9 cellular contexts compared by ENCODE assay signal in the genomic region with DNA sequence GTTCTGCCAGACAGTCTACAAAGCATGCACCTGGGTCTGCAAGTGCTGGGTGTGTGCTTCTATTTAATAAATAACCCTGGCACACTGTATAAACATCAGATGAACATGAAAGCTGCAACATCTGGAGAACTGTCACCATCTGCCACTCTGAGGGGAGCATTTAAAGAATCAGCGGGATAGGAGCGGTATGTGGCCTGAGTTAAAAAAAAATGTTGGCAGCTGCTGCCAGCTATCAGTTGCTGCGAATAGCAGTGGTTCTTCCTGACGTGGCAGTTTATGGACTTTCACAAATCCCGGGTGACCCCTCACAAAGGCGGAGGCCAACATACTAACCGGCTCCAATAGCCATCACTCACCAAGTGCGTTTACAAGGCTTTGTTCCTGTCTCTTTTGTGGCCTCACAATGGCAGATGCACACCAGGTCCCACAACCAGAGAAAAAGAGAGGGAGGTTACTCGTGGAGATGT.
DNase-seq lines count a peak whose midpoint lies in the region; ATAC-seq, FAIRE-seq and TF ChIP-seq lines count a peak whose summit lies in the region.
"Had no signal": no experiment of that assay in that cellular context is flagged by ENCODE, and none has a peak within 500 bp of the region (broad histone marks: within the 10 kb centered on the region; RNA-seq: fewer than 3 reads in every experiment).

No MANE protein-coding gene starts in this region.

- H2AFZ ChIP-seq in HepG2 (ENCODE audit: low read length), result no peak overlapping the region

- DNase-seq in AG08395 (ENCODE audit: low spot score) (peak; percentile 52), NCI-H146 (lab: John Stamatoyannopoulos, UW) (peak; percentile 99), SK-N-DZ (ENCODE audit: low spot score) (peak; percentile 11), lung microvascular endothelial cell (ENCODE audit: low read depth in 2 of 2) (peak; percentile 7 to 66), T1000 (lab: John Stamatoyannopoulos, UW) (no peak), HepG2 (ENCODE audit: low spot score) (no peak), HUDEP-2 (lab: John Stamatoyannopoulos, UW; ENCODE audit: unreplicated experiment in 76 of 76) (no peak)
- DNase-seq in activated naive CD4-positive, alpha-beta T cell treated with Interleukin-2 at 50 U/mL for 16 hours, result no peak

- no peak for ATAC-seq in HepG2

- no peaks in the 10 kb centered on the region for H3K4me1 ChIP-seq in HepG2 (ENCODE audit: insufficient read depth, low read length)

- H3K27me3 ChIP-seq in HepG2 (ENCODE audit: control insufficient read depth in 1 of 2, insufficient read depth in 2 of 2, low read length in 2 of 2), result no peaks in the 10 kb centered on the region

- TF ChIP-seq CTCF in HepG2 (CRISPR knock-in tag; IDR thresholded peaks at IDR 0.05), result no peak

- 82% methylated on average over 9 of the region's 9 CpGs for WGBS in HepG2 (ENCODE audit: low lambda C conversion rate)

- H3K4me2 ChIP-seq in HepG2 (ENCODE audit: low read depth, low read length), result no peak overlapping the region

- no peak overlapping the region for H3K4me3 ChIP-seq in HepG2 (replicated peaks in 1 of 3; ENCODE audit: insufficient read depth in 1 of 3, low read depth in 2 of 3, low read length in 3 of 3)

- no peaks in the 10 kb centered on the region for H4K20me1 ChIP-seq in HepG2 (ENCODE audit: insufficient read depth, low read length)

- H3K9ac ChIP-seq in HepG2 (ENCODE audit: insufficient read depth, low read depth, low read length), result no peak overlapping the region

- TF ChIP-seq EP300 in HepG2 (IDR thresholded peaks at IDR 0.05; ENCODE audit: low read depth in 2 of 2, low read length in 2 of 2) (no peak), HepG2 (CRISPR knock-in tag; IDR thresholded peaks at IDR 0.05; ENCODE audit: borderline replicate concordance) (no peak)

- no peak for TF ChIP-seq POLR2A in HepG2 (IDR thresholded peaks at IDR 0.05; ENCODE audit: insufficient read depth in 1 of 2, low read depth in 2 of 2, low read length in 2 of 2)

- no peaks in the 10 kb centered on the region for H3K79me2 ChIP-seq in HepG2 (ENCODE audit: insufficient read depth, low read length)

- intact Hi-C loops in HepG2 (cut with micrococcal nuclease; ENCODE audit: unreplicated experiment), result no loop called here

- CTCF ChIA-PET in HepG2 (lab: Yijun Ruan, JAX; ENCODE audit: low intra/inter-chr PET ratio, low total read pairs), result no interaction called here

- in situ Hi-C loops in HepG2 (cut with HindIII; ENCODE audit: extremely low pct_ligation_motif_present, low pct_unique_long_range_greater_than_20kb), result no loop called here

- no peaks in the 10 kb centered on the region for H3K9me3 ChIP-seq in HepG2 (ENCODE audit: low read length)

- H3K36me3 ChIP-seq in HepG2 (replicated peaks in 1 of 2; ENCODE audit: control insufficient read depth in 1 of 2, insufficient read depth in 2 of 2, low read length in 2 of 2), result no peaks in the 10 kb centered on the region

- no peak for TF ChIP-seq RAD21 in HepG2 (CRISPR knock-in tag; IDR thresholded peaks at IDR 0.05)

- BruUV-seq in HepG2 (replicated peaks; lab: Mats Ljungman, UMichigan), result no TSS peak

- no peak for FAIRE-seq in HepG2 (lab: Jason Lieb, UNC)
- FAIRE-seq: endothelial cell of umbilical vein had no signal

- no peak overlapping the region for H3K27ac ChIP-seq in HepG2 (ENCODE audit: extremely low read length, insufficient read depth, low read length)

- POLR2A ChIA-PET in HepG2 (lab: Yijun Ruan, JAX), result no interaction called here

TF ChIP-seq in HepG2, 621 proteins besides CTCF, POLR2A, EP300 and RAD21:
- no peak for TF ChIP-seq ZNF121 (CRISPR knock-in tag; IDR thresholded peaks at IDR 0.05)
- no peak for TF ChIP-seq HMG20A (CRISPR knock-in tag; IDR thresholded peaks at IDR 0.05; ENCODE audit: borderline replicate concordance)
- TF ChIP-seq ZNF607 (CRISPR knock-in tag; IDR thresholded peaks at IDR 0.05; ENCODE audit: borderline replicate concordance), result no peak
- no peak for TF ChIP-seq THAP7 (CRISPR knock-in tag; IDR thresholded peaks at IDR 0.05)
- no peak for TF ChIP-seq CEBPG (CRISPR knock-in tag; IDR thresholded peaks at IDR 0.05)
- TF ChIP-seq, protein P1, sequence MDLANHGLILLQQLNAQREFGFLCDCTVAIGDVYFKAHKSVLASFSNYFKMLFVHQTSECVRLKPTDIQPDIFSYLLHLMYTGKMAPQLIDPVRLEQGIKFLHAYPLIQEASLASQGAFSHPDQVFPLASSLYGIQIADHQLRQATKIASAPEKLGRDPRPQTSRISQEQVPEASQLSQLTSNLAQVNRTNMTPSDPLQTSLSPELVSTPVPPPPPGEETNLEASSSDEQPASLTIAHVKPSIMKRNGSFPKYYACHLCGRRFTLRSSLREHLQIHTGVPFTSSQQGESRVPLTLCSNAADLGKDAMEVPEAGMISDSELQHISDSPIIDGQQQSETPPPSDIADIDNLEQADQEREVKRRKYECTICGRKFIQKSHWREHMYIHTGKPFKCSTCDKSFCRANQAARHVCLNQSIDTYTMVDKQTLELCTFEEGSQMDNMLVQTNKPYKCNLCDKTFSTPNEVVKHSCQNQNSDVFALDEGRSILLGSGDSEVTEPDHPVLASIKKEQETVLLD (CRISPR knock-in tag; IDR thresholded peaks at IDR 0.05; ENCODE audit: low read depth), result no peak
- no peak for TF ChIP-seq GZF1 (CRISPR knock-in tag; IDR thresholded peaks at IDR 0.05)
- no peak for TF ChIP-seq HMGA1 (CRISPR knock-in tag; conservative IDR thresholded peaks at IDR 0.05)
- TF ChIP-seq ARNT2 (CRISPR knock-in tag; IDR thresholded peaks at IDR 0.05; ENCODE audit: low read depth), result no peak
- TF ChIP-seq, protein P2, sequence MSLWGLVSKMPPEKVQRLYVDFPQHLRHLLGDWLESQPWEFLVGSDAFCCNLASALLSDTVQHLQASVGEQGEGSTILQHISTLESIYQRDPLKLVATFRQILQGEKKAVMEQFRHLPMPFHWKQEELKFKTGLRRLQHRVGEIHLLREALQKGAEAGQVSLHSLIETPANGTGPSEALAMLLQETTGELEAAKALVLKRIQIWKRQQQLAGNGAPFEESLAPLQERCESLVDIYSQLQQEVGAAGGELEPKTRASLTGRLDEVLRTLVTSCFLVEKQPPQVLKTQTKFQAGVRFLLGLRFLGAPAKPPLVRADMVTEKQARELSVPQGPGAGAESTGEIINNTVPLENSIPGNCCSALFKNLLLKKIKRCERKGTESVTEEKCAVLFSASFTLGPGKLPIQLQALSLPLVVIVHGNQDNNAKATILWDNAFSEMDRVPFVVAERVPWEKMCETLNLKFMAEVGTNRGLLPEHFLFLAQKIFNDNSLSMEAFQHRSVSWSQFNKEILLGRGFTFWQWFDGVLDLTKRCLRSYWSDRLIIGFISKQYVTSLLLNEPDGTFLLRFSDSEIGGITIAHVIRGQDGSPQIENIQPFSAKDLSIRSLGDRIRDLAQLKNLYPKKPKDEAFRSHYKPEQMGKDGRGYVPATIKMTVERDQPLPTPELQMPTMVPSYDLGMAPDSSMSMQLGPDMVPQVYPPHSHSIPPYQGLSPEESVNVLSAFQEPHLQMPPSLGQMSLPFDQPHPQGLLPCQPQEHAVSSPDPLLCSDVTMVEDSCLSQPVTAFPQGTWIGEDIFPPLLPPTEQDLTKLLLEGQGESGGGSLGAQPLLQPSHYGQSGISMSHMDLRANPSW (CRISPR knock-in tag; IDR thresholded peaks at IDR 0.05; ENCODE audit: borderline replicate concordance), result no peak
- no peak for TF ChIP-seq SUZ12 (IDR thresholded peaks at IDR 0.05; ENCODE audit: low read depth, low read length)
- TF ChIP-seq ZNF451 (CRISPR knock-in tag; IDR thresholded peaks at IDR 0.05), result no peak
- no peak for TF ChIP-seq SP140L (CRISPR knock-in tag; IDR thresholded peaks at IDR 0.05; ENCODE audit: borderline replicate concordance)
- TF ChIP-seq PRPF4 (IDR thresholded peaks at IDR 0.05; ENCODE audit: low read depth, low read length, poor library complexity, severe bottlenecking), result no peak
- TF ChIP-seq CBX5 (CRISPR knock-in tag; IDR thresholded peaks at IDR 0.05; ENCODE audit: borderline replicate concordance), result no peak
- no peak for TF ChIP-seq MIXL1 (CRISPR knock-in tag; IDR thresholded peaks at IDR 0.05)
- no peak for TF ChIP-seq ZNF614 (CRISPR knock-in tag; IDR thresholded peaks at IDR 0.05; ENCODE audit: borderline replicate concordance)
TF ChIP-seq in HepG2: peak in this region for 0.

Comparison
In these comparisons a context has a peak if more than half of its experiments do, and no peak if none do; other contexts are left out.
1. DNase-seq: peak in AG08395 (single experiment), NCI-H146 (single experiment), SK-N-DZ (single experiment) and lung microvascular endothelial cell (2 of 2); none in T1000 (single experiment), HepG2 (single experiment), HUDEP-2 (0 of 76) and activated naive CD4-positive, alpha-beta T cell treated with Interleukin-2 at 50 U/mL for 16 hours (single experiment).